In genomic region chr9:128192601-128193371, GRCh38 we compare ENCODE assay signal across 1 cellular context.
TF ChIP-seq lines count a peak whose summit lies in the region.

No MANE protein-coding gene starts in this region.

TF ChIP-seq in K562, 482 proteins besides CTCF, POLR2A, EP300 and RAD21 (continued from another document and continues in another):
- TF ChIP-seq, protein P1, sequence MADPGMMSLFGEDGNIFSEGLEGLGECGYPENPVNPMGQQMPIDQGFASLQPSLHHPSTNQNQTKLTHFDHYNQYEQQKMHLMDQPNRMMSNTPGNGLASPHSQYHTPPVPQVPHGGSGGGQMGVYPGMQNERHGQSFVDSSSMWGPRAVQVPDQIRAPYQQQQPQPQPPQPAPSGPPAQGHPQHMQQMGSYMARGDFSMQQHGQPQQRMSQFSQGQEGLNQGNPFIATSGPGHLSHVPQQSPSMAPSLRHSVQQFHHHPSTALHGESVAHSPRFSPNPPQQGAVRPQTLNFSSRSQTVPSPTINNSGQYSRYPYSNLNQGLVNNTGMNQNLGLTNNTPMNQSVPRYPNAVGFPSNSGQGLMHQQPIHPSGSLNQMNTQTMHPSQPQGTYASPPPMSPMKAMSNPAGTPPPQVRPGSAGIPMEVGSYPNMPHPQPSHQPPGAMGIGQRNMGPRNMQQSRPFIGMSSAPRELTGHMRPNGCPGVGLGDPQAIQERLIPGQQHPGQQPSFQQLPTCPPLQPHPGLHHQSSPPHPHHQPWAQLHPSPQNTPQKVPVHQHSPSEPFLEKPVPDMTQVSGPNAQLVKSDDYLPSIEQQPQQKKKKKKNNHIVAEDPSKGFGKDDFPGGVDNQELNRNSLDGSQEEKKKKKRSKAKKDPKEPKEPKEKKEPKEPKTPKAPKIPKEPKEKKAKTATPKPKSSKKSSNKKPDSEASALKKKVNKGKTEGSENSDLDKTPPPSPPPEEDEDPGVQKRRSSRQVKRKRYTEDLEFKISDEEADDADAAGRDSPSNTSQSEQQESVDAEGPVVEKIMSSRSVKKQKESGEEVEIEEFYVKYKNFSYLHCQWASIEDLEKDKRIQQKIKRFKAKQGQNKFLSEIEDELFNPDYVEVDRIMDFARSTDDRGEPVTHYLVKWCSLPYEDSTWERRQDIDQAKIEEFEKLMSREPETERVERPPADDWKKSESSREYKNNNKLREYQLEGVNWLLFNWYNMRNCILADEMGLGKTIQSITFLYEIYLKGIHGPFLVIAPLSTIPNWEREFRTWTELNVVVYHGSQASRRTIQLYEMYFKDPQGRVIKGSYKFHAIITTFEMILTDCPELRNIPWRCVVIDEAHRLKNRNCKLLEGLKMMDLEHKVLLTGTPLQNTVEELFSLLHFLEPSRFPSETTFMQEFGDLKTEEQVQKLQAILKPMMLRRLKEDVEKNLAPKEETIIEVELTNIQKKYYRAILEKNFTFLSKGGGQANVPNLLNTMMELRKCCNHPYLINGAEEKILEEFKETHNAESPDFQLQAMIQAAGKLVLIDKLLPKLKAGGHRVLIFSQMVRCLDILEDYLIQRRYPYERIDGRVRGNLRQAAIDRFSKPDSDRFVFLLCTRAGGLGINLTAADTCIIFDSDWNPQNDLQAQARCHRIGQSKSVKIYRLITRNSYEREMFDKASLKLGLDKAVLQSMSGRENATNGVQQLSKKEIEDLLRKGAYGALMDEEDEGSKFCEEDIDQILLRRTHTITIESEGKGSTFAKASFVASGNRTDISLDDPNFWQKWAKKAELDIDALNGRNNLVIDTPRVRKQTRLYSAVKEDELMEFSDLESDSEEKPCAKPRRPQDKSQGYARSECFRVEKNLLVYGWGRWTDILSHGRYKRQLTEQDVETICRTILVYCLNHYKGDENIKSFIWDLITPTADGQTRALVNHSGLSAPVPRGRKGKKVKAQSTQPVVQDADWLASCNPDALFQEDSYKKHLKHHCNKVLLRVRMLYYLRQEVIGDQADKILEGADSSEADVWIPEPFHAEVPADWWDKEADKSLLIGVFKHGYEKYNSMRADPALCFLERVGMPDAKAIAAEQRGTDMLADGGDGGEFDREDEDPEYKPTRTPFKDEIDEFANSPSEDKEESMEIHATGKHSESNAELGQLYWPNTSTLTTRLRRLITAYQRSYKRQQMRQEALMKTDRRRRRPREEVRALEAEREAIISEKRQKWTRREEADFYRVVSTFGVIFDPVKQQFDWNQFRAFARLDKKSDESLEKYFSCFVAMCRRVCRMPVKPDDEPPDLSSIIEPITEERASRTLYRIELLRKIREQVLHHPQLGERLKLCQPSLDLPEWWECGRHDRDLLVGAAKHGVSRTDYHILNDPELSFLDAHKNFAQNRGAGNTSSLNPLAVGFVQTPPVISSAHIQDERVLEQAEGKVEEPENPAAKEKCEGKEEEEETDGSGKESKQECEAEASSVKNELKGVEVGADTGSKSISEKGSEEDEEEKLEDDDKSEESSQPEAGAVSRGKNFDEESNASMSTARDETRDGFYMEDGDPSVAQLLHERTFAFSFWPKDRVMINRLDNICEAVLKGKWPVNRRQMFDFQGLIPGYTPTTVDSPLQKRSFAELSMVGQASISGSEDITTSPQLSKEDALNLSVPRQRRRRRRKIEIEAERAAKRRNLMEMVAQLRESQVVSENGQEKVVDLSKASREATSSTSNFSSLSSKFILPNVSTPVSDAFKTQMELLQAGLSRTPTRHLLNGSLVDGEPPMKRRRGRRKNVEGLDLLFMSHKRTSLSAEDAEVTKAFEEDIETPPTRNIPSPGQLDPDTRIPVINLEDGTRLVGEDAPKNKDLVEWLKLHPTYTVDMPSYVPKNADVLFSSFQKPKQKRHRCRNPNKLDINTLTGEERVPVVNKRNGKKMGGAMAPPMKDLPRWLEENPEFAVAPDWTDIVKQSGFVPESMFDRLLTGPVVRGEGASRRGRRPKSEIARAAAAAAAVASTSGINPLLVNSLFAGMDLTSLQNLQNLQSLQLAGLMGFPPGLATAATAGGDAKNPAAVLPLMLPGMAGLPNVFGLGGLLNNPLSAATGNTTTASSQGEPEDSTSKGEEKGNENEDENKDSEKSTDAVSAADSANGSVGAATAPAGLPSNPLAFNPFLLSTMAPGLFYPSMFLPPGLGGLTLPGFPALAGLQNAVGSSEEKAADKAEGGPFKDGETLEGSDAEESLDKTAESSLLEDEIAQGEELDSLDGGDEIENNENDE (IDR thresholded peaks at IDR 0.05; ENCODE audit: low read depth, low read length) = no peak
- TF ChIP-seq PRDM10 (IDR thresholded peaks at IDR 0.05; ENCODE audit: partially characterized antibody) (no peak), FOXP1 (CRISPR knock-in tag; IDR thresholded peaks at IDR 0.05) (no peak), ZNF431 (CRISPR knock-in tag; IDR thresholded peaks at IDR 0.05) (no peak), CBX1 (IDR thresholded peaks at IDR 0.05; ENCODE audit: low read depth) (no peak), SETDB1 (IDR thresholded peaks at IDR 0.05; ENCODE audit: low read length) (no peak), ZNF445 (CRISPR knock-in tag; IDR thresholded peaks at IDR 0.05; ENCODE audit: low read depth) (0 out of 2 replicates have a peak, but pooled peaks have one; percentile 56), SMARCC2 (IDR thresholded peaks at IDR 0.05; ENCODE audit: low read depth) (no peak), CCNT2 (IDR thresholded peaks at IDR 0.05; ENCODE audit: borderline replicate concordance, extremely low read depth, insufficient read length, low read depth, low read length) (no peak), GMEB1 (CRISPR knock-in tag; IDR thresholded peaks at IDR 0.05) (peak; percentile 87), ARHGAP35 (IDR thresholded peaks at IDR 0.05; ENCODE audit: partially characterized antibody) (no peak), ESRRA (IDR thresholded peaks at IDR 0.05; ENCODE audit: borderline replicate concordance, low read depth) (no peak), ZNF449 (CRISPR knock-in tag; IDR thresholded peaks at IDR 0.05) (0 out of 2 replicates have a peak, but pooled peaks have one; percentile 61), MYBL2 (IDR thresholded peaks at IDR 0.05; ENCODE audit: low read depth) (no peak), MYBL2 (CRISPR knock-in tag; IDR thresholded peaks at IDR 0.05; ENCODE audit: borderline replicate concordance) (no peak), ILF3 (IDR thresholded peaks at IDR 0.05; ENCODE audit: borderline replicate concordance) (no peak), MAFK (IDR thresholded peaks at IDR 0.05; ENCODE audit: low read length) (peak; percentile 50), FOS (IDR thresholded peaks at IDR 0.05; ENCODE audit: extremely low read depth, insufficient read length) (no peak), SIX5 (IDR thresholded peaks at IDR 0.05; ENCODE audit: borderline replicate concordance in 1 of 2, insufficient read depth in 1 of 2, low read depth in 1 of 2, low read length in 2 of 2) (no peak), ZFP91 (CRISPR knock-in tag; IDR thresholded peaks at IDR 0.05) (no peak), PHF20 (IDR thresholded peaks at IDR 0.05; ENCODE audit: partially characterized antibody) (no peak), ZNF551 (CRISPR knock-in tag; IDR thresholded peaks at IDR 0.05) (no peak), ZNF165 (CRISPR knock-in tag; IDR thresholded peaks at IDR 0.05; ENCODE audit: borderline replicate concordance) (peak; percentile 82), SP2 (IDR thresholded peaks at IDR 0.05; ENCODE audit: extremely low read depth, low read depth, low read length, poor library complexity, severe bottlenecking) (peak; percentile 9), ELF4 (CRISPR knock-in tag; IDR thresholded peaks at IDR 0.05) (no peak), LEF1 (IDR thresholded peaks at IDR 0.05) (no peak), FOXA3 (CRISPR knock-in tag; conservative IDR thresholded peaks at IDR 0.05 in 1 of 2, IDR thresholded peaks at IDR 0.05 in 1 of 2) (no peak), ZBTB43 (CRISPR knock-in tag; IDR thresholded peaks at IDR 0.05) (no peak), KAT7 (CRISPR knock-in tag; IDR thresholded peaks at IDR 0.05; ENCODE audit: borderline replicate concordance) (no peak), HCFC1 (IDR thresholded peaks at IDR 0.05; ENCODE audit: low read depth, low read length) (peak; percentile 26; the same call in 1 of the 2 replicates)
- TF ChIP-seq, protein P2, sequence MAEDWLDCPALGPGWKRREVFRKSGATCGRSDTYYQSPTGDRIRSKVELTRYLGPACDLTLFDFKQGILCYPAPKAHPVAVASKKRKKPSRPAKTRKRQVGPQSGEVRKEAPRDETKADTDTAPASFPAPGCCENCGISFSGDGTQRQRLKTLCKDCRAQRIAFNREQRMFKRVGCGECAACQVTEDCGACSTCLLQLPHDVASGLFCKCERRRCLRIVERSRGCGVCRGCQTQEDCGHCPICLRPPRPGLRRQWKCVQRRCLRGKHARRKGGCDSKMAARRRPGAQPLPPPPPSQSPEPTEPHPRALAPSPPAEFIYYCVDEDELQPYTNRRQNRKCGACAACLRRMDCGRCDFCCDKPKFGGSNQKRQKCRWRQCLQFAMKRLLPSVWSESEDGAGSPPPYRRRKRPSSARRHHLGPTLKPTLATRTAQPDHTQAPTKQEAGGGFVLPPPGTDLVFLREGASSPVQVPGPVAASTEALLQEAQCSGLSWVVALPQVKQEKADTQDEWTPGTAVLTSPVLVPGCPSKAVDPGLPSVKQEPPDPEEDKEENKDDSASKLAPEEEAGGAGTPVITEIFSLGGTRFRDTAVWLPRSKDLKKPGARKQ (CRISPR knock-in tag; IDR thresholded peaks at IDR 0.05) = no peak
- TF ChIP-seq, protein P3, sequence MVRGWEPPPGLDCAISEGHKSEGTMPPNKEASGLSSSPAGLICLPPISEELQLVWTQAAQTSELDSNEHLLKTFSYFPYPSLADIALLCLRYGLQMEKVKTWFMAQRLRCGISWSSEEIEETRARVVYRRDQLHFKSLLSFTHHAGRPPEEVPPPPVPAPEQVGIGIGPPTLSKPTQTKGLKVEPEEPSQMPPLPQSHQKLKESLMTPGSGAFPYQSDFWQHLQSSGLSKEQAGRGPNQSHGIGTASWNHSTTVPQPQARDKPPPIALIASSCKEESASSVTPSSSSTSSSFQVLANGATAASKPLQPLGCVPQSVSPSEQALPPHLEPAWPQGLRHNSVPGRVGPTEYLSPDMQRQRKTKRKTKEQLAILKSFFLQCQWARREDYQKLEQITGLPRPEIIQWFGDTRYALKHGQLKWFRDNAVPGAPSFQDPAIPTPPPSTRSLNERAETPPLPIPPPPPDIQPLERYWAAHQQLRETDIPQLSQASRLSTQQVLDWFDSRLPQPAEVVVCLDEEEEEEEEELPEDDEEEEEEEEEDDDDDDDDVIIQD (CRISPR knock-in tag; IDR thresholded peaks at IDR 0.05) = 0 out of 2 replicates have a peak, but pooled peaks have one; percentile 47
